7 cellular contexts compared by ENCODE assay signal in the genomic region with DNA sequence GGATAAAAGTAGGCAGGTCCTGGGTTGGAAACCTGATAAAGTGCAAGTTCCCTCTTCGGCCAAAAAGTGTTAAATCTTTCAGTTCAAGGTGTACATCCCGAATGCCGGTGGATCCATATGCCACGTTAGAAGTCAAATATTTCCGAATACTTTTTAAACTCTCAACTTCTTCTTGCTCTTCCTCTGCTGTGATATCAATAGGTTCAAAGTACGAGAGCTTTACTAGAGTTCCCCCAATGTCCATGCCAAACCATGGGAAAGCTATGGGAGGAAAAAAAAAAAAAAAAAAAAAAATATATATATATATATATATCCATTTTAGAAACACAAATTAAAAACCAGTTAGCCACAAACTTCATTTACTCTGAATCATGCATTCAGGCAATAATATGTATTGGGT. TPM values are rescaled to one million over a fixed set of nuclear protein-coding genes. Genes with fewer than 3 reads are reported as not detected.
"Had no signal": no experiment of that assay in that cellular context is flagged by ENCODE, and none has a peak within 500 bp of the region (broad histone marks: within the 10 kb centered on the region; RNA-seq: fewer than 3 reads in every experiment).

No MANE protein-coding gene starts in this region.

- H3K4me2 ChIP-seq: GM23338 had no signal

- ATAC-seq: GM23338 had no signal

- H3K4me3 ChIP-seq: GM23338 had no signal

- DNase-seq: H9, HCEC 1CT, KBM-7 had no signal

- FAIRE-seq: HTR-8/SVneo had no signal

- H2AFZ ChIP-seq: GM23338 had no signal

RNA-seq across cellular contexts. Expression of a gene that starts 39.6 kb away (rescaled TPM):
- total RNA-seq: HT-29 had no signal
- polyA plus RNA-seq: IgD-negative memory B cell had no signal
